ENCODE assay signal across 10 cellular contexts in the genomic region with DNA sequence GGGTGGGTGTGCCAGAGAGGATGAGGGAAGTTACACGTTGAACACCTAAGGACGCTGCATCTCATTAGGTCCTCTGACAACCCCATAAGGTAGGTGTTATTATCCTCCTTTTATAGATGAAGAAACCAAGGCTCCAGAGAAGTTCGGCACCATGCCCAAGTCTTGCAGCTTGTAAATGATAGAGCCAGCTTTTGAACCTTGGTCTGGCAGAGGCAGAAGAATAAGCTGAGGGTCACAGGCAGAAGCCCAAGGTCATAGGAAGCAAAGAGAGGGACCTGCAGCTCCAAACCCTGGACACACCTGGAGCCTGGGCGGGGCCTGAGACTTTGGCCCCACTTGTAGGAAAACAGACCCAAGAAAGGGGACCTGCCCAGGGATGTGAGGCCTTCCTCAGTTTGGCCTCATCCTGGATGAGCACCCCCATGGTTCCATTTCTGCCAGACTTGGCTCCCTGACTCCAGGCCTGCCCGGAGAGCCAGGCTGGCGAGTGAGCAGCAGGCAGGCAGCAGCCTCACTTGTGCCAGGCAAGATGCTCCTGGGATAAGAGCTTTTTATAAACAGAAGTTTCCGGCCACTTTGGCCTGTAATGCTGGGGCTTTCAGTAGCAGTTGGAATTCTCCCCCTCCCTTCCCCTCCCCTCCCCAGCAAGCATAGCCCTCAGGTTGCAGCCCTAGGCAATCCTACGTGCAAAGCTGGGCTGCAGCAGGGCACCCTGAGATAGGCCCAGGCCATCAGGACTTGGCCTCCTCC. TPM values are rescaled to one million over a fixed set of nuclear protein-coding genes. Genes with fewer than 3 reads are reported as not detected.
DNase-seq lines count a peak whose midpoint lies in the region; ATAC-seq, FAIRE-seq and TF ChIP-seq lines count a peak whose summit lies in the region.
"Had no signal": no experiment of that assay in that cellular context is flagged by ENCODE, and none has a peak within 500 bp of the region (broad histone marks: within the 10 kb centered on the region; RNA-seq: fewer than 3 reads in every experiment).

No MANE protein-coding gene starts in this region.

- H3K27me3 ChIP-seq in DND-41 (ENCODE audit: insufficient read depth, low read length, poor library complexity) (peaks cover 32% of the 10 kb centered on the region), MM.1S (replicated peaks; ENCODE audit: insufficient read depth, low read length) (peaks cover 14% of the 10 kb centered on the region), neural progenitor cell (peaks cover 47% of the 10 kb centered on the region)

- H3K4me3 ChIP-seq in DND-41 (ENCODE audit: low read depth in 1 of 2, low read length in 2 of 2) = peak overlapping the region; percentile 40 to 82; a peak in 3 of 4 replicates
- H3K4me3 ChIP-seq in MM.1S (ENCODE audit: low read length) = peak overlapping the region; percentile 72
- peak overlapping the region; percentile 70 for H3K4me3 ChIP-seq in coronary artery
- peak overlapping the region; percentile 71 for H3K4me3 ChIP-seq in neural progenitor cell

- H3K36me3 Mint-ChIP-seq in neural progenitor cell = peaks cover 2% of the 10 kb centered on the region
- H3K36me3 Mint-ChIP-seq in osteocyte (ENCODE audit: unreplicated experiment) = no peaks in the 10 kb centered on the region

- H3K27me3 Mint-ChIP-seq in neural progenitor cell (ENCODE audit: insufficient read depth, low read depth) (peaks cover 20% of the 10 kb centered on the region), osteocyte (ENCODE audit: unreplicated experiment) (peaks cover 29% of the 10 kb centered on the region)

- H3K4me3 Mint-ChIP-seq in neural progenitor cell (peak overlapping the region; percentile 81), osteocyte (ENCODE audit: unreplicated experiment) (no peak overlapping the region)

- H3K4me2 ChIP-seq in DND-41 (ENCODE audit: insufficient read depth, low read length) (peak overlapping the region; percentile 100), MM.1S (ENCODE audit: low read depth, low read length) (peak overlapping the region; percentile 100), neural progenitor cell (peak overlapping the region; percentile 94)

- H3K9ac ChIP-seq in DND-41 (ENCODE audit: low read depth, low read length) (peak overlapping the region; percentile 66), MM.1S (ENCODE audit: low read length) (peak overlapping the region; percentile 80), neural progenitor cell (no peak overlapping the region)

- H2AFZ ChIP-seq in DND-41 (ENCODE audit: low read depth, low read length) = peak overlapping the region; percentile 91
- H2AFZ ChIP-seq in MM.1S (ENCODE audit: low read length) = peak overlapping the region; percentile 88
- no peak overlapping the region for H2AFZ ChIP-seq in neural progenitor cell (replicated peaks)

- H4K20me1 ChIP-seq in DND-41 (ENCODE audit: insufficient read depth, low read length) = peaks cover 48% of the 10 kb centered on the region
- no peaks in the 10 kb centered on the region for H4K20me1 ChIP-seq in MM.1S (ENCODE audit: insufficient read depth, low read length)
- H4K20me1 ChIP-seq in neural progenitor cell (ENCODE audit: low read depth) = peaks cover 20% of the 10 kb centered on the region

- H3K36me3 ChIP-seq in DND-41 (ENCODE audit: insufficient read depth, low read length) = no peaks in the 10 kb centered on the region
- H3K36me3 ChIP-seq in MM.1S (replicated peaks; ENCODE audit: insufficient read depth, low read length) = no peaks in the 10 kb centered on the region
- no peaks in the 10 kb centered on the region for H3K36me3 ChIP-seq in neural progenitor cell

- H3F3A ChIP-seq in MM.1S (ENCODE audit: insufficient read depth, low read length) = peaks cover 22% of the 10 kb centered on the region
- peaks cover 43% of the 10 kb centered on the region for H3F3A ChIP-seq in neural progenitor cell (ENCODE audit: low read depth)

- no peak for DNase-seq in DND-41
- DNase-seq in MM.1S = no peak
- no peak for DNase-seq in coronary artery (ENCODE audit: low spot score)
- DNase-seq in neural progenitor cell (ENCODE audit: low spot score) = no peak
- no peak for DNase-seq in HCEC 1CT
- DNase-seq in urothelium cell line (ENCODE audit: low spot score) = no peak
- no peak for DNase-seq in osteocyte (ENCODE audit: extremely low spot score, unreplicated experiment)
- DNase-seq: NCI-H2107 had no signal

- no peak for ATAC-seq in DND-41 (ENCODE audit: insufficient read depth, low read depth)
- no peak for ATAC-seq in GM18511 (IDR thresholded peaks at IDR 0.05; ENCODE audit: unreplicated experiment)

- H3K9me3 Mint-ChIP-seq in neural progenitor cell (no peaks in the 10 kb centered on the region), osteocyte (ENCODE audit: unreplicated experiment) (no peaks in the 10 kb centered on the region)

- FAIRE-seq in urothelium cell line (lab: Jason Lieb, UNC) = no peak

- H3K4me1 Mint-ChIP-seq in neural progenitor cell = peaks cover 51% of the 10 kb centered on the region
- H3K4me1 Mint-ChIP-seq in osteocyte (ENCODE audit: unreplicated experiment) = peaks cover 16% of the 10 kb centered on the region

- H3K27ac Mint-ChIP-seq in neural progenitor cell (no peak overlapping the region), osteocyte (ENCODE audit: unreplicated experiment) (no peak overlapping the region)

- H3K79me2 ChIP-seq in DND-41 (ENCODE audit: insufficient read depth, low read length) = no peaks in the 10 kb centered on the region
- peaks cover 11% of the 10 kb centered on the region; the same call in 1 of the 2 replicates for H3K79me2 ChIP-seq in MM.1S (ENCODE audit: low read length)
- no peaks in the 10 kb centered on the region for H3K79me2 ChIP-seq in neural progenitor cell (ENCODE audit: low read depth)

- H3K27ac ChIP-seq in DND-41 (ENCODE audit: low read length) = peak overlapping the region; percentile 65; the same call in 1 of the 2 replicates
- H3K27ac ChIP-seq in MM.1S (ENCODE audit: low read length) = peak overlapping the region; percentile 85; the same call in 1 of the 2 replicates
- no peak overlapping the region for H3K27ac ChIP-seq in coronary artery
- H3K27ac ChIP-seq in neural progenitor cell = no peak overlapping the region

- H3K9me3 ChIP-seq in DND-41 (ENCODE audit: insufficient read depth, low read length, severe bottlenecking) (no peaks in the 10 kb centered on the region), MM.1S (replicated peaks; ENCODE audit: insufficient read depth, low read length) (no peaks in the 10 kb centered on the region), neural progenitor cell (ENCODE audit: low read depth) (no peaks in the 10 kb centered on the region)

- H3K4me1 ChIP-seq in DND-41 (ENCODE audit: insufficient read depth, low read length) (peaks cover 50% of the 10 kb centered on the region), MM.1S (ENCODE audit: low read length) (peaks cover 33% of the 10 kb centered on the region), neural progenitor cell (peaks cover 61% of the 10 kb centered on the region)

- no peaks in the 10 kb centered on the region for H3K9me2 ChIP-seq in MM.1S (replicated peaks; ENCODE audit: insufficient read depth, low read length)

- TF ChIP-seq CTCF in DND-41 (IDR thresholded peaks at IDR 0.05; ENCODE audit: borderline replicate concordance, extremely low read depth, low read length, poor library complexity, severe bottlenecking) (no peak), MM.1S (IDR thresholded peaks at IDR 0.05; ENCODE audit: low read length) (no peak), coronary artery (IDR thresholded peaks at IDR 0.05) (no peak), neural progenitor cell (IDR thresholded peaks at IDR 0.05) (no peak), osteocyte (IDR thresholded peaks at IDR 0.05) (no peak)

RNA-seq across cellular contexts. Expression of a gene that starts 2.4 kb away (rescaled TPM):
- 2.6 and 11.1 TPM in 2 replicates for total RNA-seq in neural progenitor cell (ENCODE audit: low replicate concordance)
- not detected in 2 replicates for total RNA-seq in osteocyte

RNA-seq across cellular contexts. Expression of a gene that starts 15.1 kb away (rescaled TPM):
- 1.3 and 11.0 TPM in 2 replicates for total RNA-seq in neural progenitor cell (ENCODE audit: low replicate concordance)
- 0.73 TPM in 1 of 2 replicates, not detected in the other for total RNA-seq in osteocyte

RNA-seq across cellular contexts. Expression of a gene that starts 48.6 kb away (rescaled TPM):
- total RNA-seq in neural progenitor cell (ENCODE audit: low replicate concordance) (0.43 and 1.8 TPM in 2 replicates), osteocyte (0.11 and 0.39 TPM in 2 replicates)
- total RNA-seq: posterior vena cava had no signal

RNA-seq across cellular contexts. Expression of a gene that starts 52.5 kb away (rescaled TPM):
- 7.9 and 19.9 TPM in 2 replicates for total RNA-seq in neural progenitor cell (ENCODE audit: low replicate concordance)
- 38.1 and 39.7 TPM in 2 replicates for total RNA-seq in osteocyte

Comparison
In these comparisons a context has a peak if more than half of its experiments do, and no peak if none do; other contexts are left out.
1. H3K27ac ChIP-seq: peak in DND-41 (single experiment) and MM.1S (single experiment); none in coronary artery (0 of 2) and neural progenitor cell (single experiment).
2. Peak in every context shown above with its lines, with median percentiles within 50 percentile points of each other: H3K4me2 ChIP-seq and H3K4me3 ChIP-seq.